In the genomic region with DNA sequence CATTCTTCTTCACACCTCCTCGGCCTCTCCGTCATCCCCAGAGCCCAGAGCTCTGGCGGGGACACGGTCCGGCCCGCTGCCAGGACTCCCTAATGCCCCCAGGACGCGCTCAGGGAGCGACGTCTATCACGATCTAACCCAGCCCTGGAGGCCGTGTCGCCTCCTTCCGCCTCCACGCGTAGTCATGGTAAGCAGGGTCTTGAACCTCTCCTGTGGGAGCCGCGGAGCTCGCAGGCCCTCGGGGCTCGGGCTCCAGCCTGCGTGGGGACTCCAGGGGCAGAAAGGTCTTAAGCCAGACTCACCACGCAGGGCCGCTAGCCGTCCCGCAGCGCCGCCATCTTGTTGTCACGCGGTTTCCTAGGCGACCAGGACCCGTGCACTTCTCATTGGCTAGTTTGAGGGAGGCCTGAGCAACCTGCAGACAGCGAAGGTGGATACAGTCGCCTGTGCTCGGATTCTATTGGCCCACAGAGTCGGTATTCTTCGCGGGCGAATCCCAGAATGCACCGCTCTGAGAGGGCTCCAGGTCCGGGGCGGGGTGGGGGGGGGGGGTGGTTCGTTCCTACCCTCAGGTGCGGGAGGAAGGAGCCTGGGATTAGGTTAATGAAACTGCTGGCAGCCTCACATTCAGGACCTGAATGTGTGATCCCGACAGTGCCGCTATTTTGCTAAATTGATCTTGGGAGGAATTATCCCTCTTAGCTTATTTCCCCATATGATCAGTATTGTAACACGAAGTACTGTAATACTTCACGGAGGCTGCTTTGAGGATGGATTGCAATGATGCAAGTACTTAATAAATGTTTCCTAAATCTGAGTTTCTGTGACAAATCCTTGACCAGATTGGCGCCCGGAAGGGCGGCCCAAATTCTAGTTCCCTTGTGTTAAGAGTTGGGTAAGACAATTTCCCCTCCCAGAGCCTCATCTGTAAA, we compare ENCODE assay signal across 1 cellular context.
TF ChIP-seq lines count a peak whose summit lies in the region.

A gene with protein sequence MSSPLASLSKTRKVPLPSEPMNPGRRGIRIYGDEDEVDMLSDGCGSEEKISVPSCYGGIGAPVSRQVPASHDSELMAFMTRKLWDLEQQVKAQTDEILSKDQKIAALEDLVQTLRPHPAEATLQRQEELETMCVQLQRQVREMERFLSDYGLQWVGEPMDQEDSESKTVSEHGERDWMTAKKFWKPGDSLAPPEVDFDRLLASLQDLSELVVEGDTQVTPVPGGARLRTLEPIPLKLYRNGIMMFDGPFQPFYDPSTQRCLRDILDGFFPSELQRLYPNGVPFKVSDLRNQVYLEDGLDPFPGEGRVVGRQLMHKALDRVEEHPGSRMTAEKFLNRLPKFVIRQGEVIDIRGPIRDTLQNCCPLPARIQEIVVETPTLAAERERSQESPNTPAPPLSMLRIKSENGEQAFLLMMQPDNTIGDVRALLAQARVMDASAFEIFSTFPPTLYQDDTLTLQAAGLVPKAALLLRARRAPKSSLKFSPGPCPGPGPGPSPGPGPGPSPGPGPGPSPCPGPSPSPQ (minus strand): TSS at position 347 of the 932 bp plus-strand sequence. CDS start 3,753 bp downstream, outside the sequence.

TF ChIP-seq in HepG2, 621 proteins besides CTCF, POLR2A, EP300 and RAD21 (continues in another document):
- no peak for TF ChIP-seq TCF12 (IDR thresholded peaks at IDR 0.05)
- no peak for TF ChIP-seq TCF12 (CRISPR knock-in tag; IDR thresholded peaks at IDR 0.05)
- TF ChIP-seq ZHX2 (IDR thresholded peaks at IDR 0.05; ENCODE audit: low read depth), result peak; percentile 60; the same call in 1 of the 2 replicates
- no peak for TF ChIP-seq ZHX2 (CRISPR knock-in tag; IDR thresholded peaks at IDR 0.05; ENCODE audit: borderline replicate concordance)
- no peak for TF ChIP-seq ZNF343 (CRISPR knock-in tag; IDR thresholded peaks at IDR 0.05)
- TF ChIP-seq ZNF891 (CRISPR knock-in tag; IDR thresholded peaks at IDR 0.05), result 0 out of 2 replicates have a peak, but pooled peaks have one; percentile 44
- TF ChIP-seq DRAP1 (CRISPR knock-in tag; IDR thresholded peaks at IDR 0.05), result peak; percentile 50
- peak; percentile 33; the same call in 1 of the 2 replicates for TF ChIP-seq RXRA (CRISPR knock-in tag; IDR thresholded peaks at IDR 0.05)
- no peak for TF ChIP-seq ZNF7 (CRISPR knock-in tag; IDR thresholded peaks at IDR 0.05)
- no peak for TF ChIP-seq ZNF3 (CRISPR knock-in tag; IDR thresholded peaks at IDR 0.05)
- TF ChIP-seq ZNF160 (CRISPR knock-in tag; IDR thresholded peaks at IDR 0.05), result no peak
- TF ChIP-seq MXD4 (CRISPR knock-in tag; IDR thresholded peaks at IDR 0.05), result peak; percentile 83
- TF ChIP-seq SP2 (CRISPR knock-in tag; IDR thresholded peaks at IDR 0.05), result peak; percentile 78
- TF ChIP-seq PHF20 (CRISPR knock-in tag; IDR thresholded peaks at IDR 0.05), result peak; percentile 70
- no peak for TF ChIP-seq WIZ (CRISPR knock-in tag; IDR thresholded peaks at IDR 0.05)
- TF ChIP-seq, protein P1, sequence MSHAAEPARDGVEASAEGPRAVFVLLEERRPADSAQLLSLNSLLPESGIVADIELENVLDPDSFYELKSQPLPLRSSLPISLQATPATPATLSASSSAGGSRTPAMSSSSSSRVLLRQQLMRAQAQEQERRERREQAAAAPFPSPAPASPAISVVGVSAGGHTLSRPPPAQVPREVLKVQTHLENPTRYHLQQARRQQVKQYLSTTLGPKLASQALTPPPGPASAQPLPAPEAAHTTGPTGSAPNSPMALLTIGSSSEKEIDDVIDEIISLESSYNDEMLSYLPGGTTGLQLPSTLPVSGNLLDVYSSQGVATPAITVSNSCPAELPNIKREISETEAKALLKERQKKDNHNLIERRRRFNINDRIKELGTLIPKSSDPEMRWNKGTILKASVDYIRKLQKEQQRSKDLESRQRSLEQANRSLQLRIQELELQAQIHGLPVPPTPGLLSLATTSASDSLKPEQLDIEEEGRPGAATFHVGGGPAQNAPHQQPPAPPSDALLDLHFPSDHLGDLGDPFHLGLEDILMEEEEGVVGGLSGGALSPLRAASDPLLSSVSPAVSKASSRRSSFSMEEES (CRISPR knock-in tag; IDR thresholded peaks at IDR 0.05), result 0 out of 2 replicates have a peak, but pooled peaks have one; percentile 20
- peak; percentile 63; the same call in 1 of the 2 replicates for TF ChIP-seq FOXK1 (CRISPR knock-in tag; IDR thresholded peaks at IDR 0.05; ENCODE audit: borderline replicate concordance, low read depth)
- peak; percentile 94 for TF ChIP-seq HMGXB3 (CRISPR knock-in tag; IDR thresholded peaks at IDR 0.05; ENCODE audit: borderline replicate concordance)
- TF ChIP-seq SUZ12 (IDR thresholded peaks at IDR 0.05; ENCODE audit: low read depth, low read length), result peak; percentile 31; the same call in 1 of the 2 replicates
- TF ChIP-seq KDM5A (IDR thresholded peaks at IDR 0.05; ENCODE audit: borderline replicate concordance, low read length), result peak; percentile 90
- TF ChIP-seq ZNF331 (CRISPR knock-in tag; IDR thresholded peaks at IDR 0.05), result peak; percentile 11; the same call in 1 of the 2 replicates
- TF ChIP-seq, protein P2, sequence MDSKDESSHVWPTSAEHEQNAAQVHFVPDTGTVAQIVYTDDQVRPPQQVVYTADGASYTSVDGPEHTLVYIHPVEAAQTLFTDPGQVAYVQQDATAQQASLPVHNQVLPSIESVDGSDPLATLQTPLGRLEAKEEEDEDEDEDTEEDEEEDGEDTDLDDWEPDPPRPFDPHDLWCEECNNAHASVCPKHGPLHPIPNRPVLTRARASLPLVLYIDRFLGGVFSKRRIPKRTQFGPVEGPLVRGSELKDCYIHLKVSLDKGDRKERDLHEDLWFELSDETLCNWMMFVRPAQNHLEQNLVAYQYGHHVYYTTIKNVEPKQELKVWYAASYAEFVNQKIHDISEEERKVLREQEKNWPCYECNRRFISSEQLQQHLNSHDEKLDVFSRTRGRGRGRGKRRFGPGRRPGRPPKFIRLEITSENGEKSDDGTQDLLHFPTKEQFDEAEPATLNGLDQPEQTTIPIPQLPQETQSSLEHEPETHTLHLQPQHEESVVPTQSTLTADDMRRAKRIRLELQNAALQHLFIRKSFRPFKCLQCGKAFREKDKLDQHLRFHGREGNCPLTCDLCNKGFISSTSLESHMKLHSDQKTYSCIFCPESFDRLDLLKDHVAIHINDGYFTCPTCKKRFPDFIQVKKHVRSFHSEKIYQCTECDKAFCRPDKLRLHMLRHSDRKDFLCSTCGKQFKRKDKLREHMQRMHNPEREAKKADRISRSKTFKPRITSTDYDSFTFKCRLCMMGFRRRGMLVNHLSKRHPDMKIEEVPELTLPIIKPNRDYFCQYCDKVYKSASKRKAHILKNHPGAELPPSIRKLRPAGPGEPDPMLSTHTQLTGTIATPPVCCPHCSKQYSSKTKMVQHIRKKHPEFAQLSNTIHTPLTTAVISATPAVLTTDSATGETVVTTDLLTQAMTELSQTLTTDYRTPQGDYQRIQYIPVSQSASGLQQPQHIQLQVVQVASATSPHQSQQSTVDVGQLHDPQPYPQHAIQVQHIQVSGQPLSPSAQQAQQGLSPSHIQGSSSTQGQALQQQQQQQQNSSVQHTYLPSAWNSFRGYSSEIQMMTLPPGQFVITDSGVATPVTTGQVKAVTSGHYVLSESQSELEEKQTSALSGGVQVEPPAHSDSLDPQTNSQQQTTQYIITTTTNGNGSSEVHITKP (CRISPR knock-in tag; IDR thresholded peaks at IDR 0.05; ENCODE audit: low read depth), result 0 out of 2 replicates have a peak, but pooled peaks have one; percentile 55
- TF ChIP-seq ZFX (CRISPR knock-in tag; IDR thresholded peaks at IDR 0.05; ENCODE audit: low read depth), result peak; percentile 77
- TF ChIP-seq, protein P3, sequence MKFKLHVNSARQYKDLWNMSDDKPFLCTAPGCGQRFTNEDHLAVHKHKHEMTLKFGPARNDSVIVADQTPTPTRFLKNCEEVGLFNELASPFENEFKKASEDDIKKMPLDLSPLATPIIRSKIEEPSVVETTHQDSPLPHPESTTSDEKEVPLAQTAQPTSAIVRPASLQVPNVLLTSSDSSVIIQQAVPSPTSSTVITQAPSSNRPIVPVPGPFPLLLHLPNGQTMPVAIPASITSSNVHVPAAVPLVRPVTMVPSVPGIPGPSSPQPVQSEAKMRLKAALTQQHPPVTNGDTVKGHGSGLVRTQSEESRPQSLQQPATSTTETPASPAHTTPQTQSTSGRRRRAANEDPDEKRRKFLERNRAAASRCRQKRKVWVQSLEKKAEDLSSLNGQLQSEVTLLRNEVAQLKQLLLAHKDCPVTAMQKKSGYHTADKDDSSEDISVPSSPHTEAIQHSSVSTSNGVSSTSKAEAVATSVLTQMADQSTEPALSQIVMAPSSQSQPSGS (CRISPR knock-in tag; IDR thresholded peaks at IDR 0.05), result peak; percentile 37; the same call in 1 of the 2 replicates
- TF ChIP-seq ZBTB7B (CRISPR knock-in tag; IDR thresholded peaks at IDR 0.05), result no peak
- TF ChIP-seq IKZF5 (CRISPR knock-in tag; IDR thresholded peaks at IDR 0.05), result 0 out of 2 replicates have a peak, but pooled peaks have one; percentile 27
- peak; percentile 56 for TF ChIP-seq ASH2L (IDR thresholded peaks at IDR 0.05; ENCODE audit: insufficient read length, low read depth, low read length)
- TF ChIP-seq, protein P4, sequence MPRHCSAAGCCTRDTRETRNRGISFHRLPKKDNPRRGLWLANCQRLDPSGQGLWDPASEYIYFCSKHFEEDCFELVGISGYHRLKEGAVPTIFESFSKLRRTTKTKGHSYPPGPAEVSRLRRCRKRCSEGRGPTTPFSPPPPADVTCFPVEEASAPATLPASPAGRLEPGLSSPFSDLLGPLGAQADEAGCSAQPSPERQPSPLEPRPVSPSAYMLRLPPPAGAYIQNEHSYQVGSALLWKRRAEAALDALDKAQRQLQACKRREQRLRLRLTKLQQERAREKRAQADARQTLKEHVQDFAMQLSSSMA (CRISPR knock-in tag; IDR thresholded peaks at IDR 0.05), result peak; percentile 48; the same call in 1 of the 2 replicates
